ENCODE assay signal across 22 cellular contexts in the genomic region with DNA sequence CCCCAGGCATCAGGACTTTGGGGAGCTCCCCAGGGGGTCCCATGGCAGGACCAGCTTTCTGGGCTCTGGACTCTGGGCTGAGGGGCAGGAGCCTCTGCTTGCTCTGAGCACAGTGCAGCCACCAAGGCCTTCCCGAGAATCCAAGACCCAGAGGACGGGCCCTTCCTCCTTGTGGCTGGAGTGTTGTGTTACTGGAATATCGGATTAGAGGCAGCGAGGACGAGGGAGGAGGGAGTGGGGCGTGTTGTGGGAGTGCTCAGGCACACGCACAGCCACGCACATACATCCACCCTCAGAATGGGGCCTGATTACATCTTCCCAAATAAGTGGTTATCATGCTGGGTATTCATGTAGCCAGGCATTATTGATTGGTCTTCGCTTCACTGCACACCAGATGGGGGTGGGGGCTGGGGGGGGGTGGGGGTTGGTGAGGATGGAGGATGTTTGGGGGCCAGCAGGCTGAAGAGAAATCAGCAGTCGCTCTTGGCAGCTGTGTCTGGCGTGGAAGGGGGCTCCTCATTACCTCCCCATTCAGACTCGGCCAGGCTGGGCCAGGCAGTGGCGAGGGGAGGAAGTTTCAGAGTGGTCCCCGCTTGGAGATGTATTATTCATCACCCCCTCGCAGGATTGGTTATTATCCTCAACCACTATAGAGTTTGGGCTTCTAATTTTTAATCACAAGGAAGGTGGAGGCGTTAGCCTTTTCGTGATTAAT.
DNase-seq lines count a peak whose midpoint lies in the region; ATAC-seq and TF ChIP-seq lines count a peak whose summit lies in the region.
"Had no signal": no experiment of that assay in that cellular context is flagged by ENCODE, and none has a peak within 500 bp of the region (broad histone marks: within the 10 kb centered on the region; RNA-seq: fewer than 3 reads in every experiment).

No MANE protein-coding gene starts in this region.

- intact Hi-C loops in CD14-positive monocyte (cut with micrococcal nuclease): loop anchor here in 1 of 2 donors (5.0 kb wide), 1 partner anchor 164 kb away; no protein-coding TSS in a partner anchor

- peak overlapping the region; percentile 90 for H3K4me2 ChIP-seq in BLaER1

- no peaks in the 10 kb centered on the region for H3K9me3 ChIP-seq in BLaER1
- H3K9me3 ChIP-seq: ovary, SJCRH30 had no signal

- TF ChIP-seq CTCF in nephron progenitor cell (IDR thresholded peaks at IDR 0.05) (no peak), CD14-positive monocyte (IDR thresholded peaks at IDR 0.05) (no peak)

- DNase-seq in KBM-7 (peak; percentile 31), NCI-H82 treated with DMSO at 0.1 percent for 48 hours (lab: John Stamatoyannopoulos, UW; ENCODE audit: unreplicated experiment) (peak; percentile 83), nephron progenitor cell (no peak), CD14-positive monocyte (ENCODE audit: low spot score) (no peak)
- no peak for DNase-seq in activated CD8-positive, alpha-beta memory T cell treated with anti-CD3 and anti-CD28 coated beads, Interleukin-2, amount 50 U/mL, for 48 hours
- DNase-seq: activated CD4-positive, alpha-beta T cell treated with anti-CD3 and anti-CD28 coated beads for 4 hours; activated naive CD4-positive, alpha-beta T cell; activated T-cell treated with anti-CD3 and anti-CD28 coated beads, Interleukin-2, amount 50 U/mL, for 48 hours; CD4-positive, alpha-beta T cell; cortex of kidney; left ventricle myocardium superior; naive B cell; NCI-H1436 treated with DMSO at 0.1 percent for 48 hours; ovary; SJCRH30; stimulated activated CD4-positive, alpha-beta T cell treated with anti-CD3 and anti-CD28 coated beads, Interleukin-12 subunit alpha, Interleukin-12 subunit beta, amount 100 ng/mL, for 4 hours; stimulated activated CD4-positive, alpha-beta T cell treated with anti-CD3 and anti-CD28 coated beads, Interleukin-4, amount 100 ng/mL, for 24 hours; stimulated activated naive CD4-positive, alpha-beta T cell had no signal

- peak overlapping the region; percentile 85 for H3K27ac ChIP-seq in BLaER1
- H3K27ac ChIP-seq: SJCRH30 had no signal

- H3K36me3 Mint-ChIP-seq in nephron progenitor cell (ENCODE audit: low read depth) (no peaks in the 10 kb centered on the region), CD14-positive monocyte (no peaks in the 10 kb centered on the region)
- H3K36me3 Mint-ChIP-seq: IgD-negative memory B cell, naive B cell had no signal

- no peak overlapping the region for H3K4me3 ChIP-seq in BLaER1
- H3K4me3 ChIP-seq: ovary, SJCRH30 had no signal

- peaks cover 17% of the 10 kb centered on the region for H3K27me3 Mint-ChIP-seq in nephron progenitor cell (ENCODE audit: low read depth, poor library complexity)
- H3K27me3 Mint-ChIP-seq in CD14-positive monocyte (ENCODE audit: low read depth in 3 of 3): peaks cover 0 to 6% (median 6%) of the 10 kb centered on the region in 3 donors
- H3K27me3 Mint-ChIP-seq: CD4-positive, alpha-beta T cell had no signal

- H3K9me3 Mint-ChIP-seq in nephron progenitor cell (no peaks in the 10 kb centered on the region), CD14-positive monocyte (peaks cover 0 to 1% (median 0%) of the 10 kb centered on the region in 7 donors)
- H3K9me3 Mint-ChIP-seq: CD4-positive, alpha-beta T cell; IgD-negative memory B cell; naive B cell had no signal

- H3K4me1 Mint-ChIP-seq in nephron progenitor cell: peaks cover 59% of the 10 kb centered on the region
- H3K4me1 Mint-ChIP-seq in CD14-positive monocyte: peaks cover 17% of the 10 kb centered on the region

- H3K36me3 ChIP-seq in BLaER1: no peaks in the 10 kb centered on the region
- H3K36me3 ChIP-seq: ovary, SJCRH30 had no signal

- in situ Hi-C loops in KBM-7 (cut with MboI; ENCODE audit: low pct_unique_long_range_greater_than_20kb, low sequenced_read_pairs): no loop called here

- H3K27me3 ChIP-seq in BLaER1: no peaks in the 10 kb centered on the region
- H3K27me3 ChIP-seq: ovary, SJCRH30 had no signal

- no peaks in the 10 kb centered on the region for H4K20me1 ChIP-seq in BLaER1

- peaks cover 86% of the 10 kb centered on the region for H3K4me1 ChIP-seq in BLaER1

- H3K4me3 Mint-ChIP-seq in nephron progenitor cell (no peak overlapping the region), CD14-positive monocyte (no peak overlapping the region)
- H3K4me3 Mint-ChIP-seq: CD4-positive, alpha-beta T cell; IgD-negative memory B cell had no signal

- peak overlapping the region; percentile 57 for H3K27ac Mint-ChIP-seq in nephron progenitor cell
- H3K27ac Mint-ChIP-seq in CD14-positive monocyte: peak overlapping the region in 1 of 7 donors; percentile 10
- H3K27ac Mint-ChIP-seq: CD4-positive, alpha-beta T cell; IgD-negative memory B cell had no signal

- peak overlapping the region; percentile 71; the same call in 1 of the 2 replicates for H3K9ac ChIP-seq in BLaER1

- ATAC-seq in HG03457 (IDR thresholded peaks at IDR 0.05; ENCODE audit: unreplicated experiment): no peak
- ATAC-seq in GM21619 (IDR thresholded peaks at IDR 0.05; ENCODE audit: unreplicated experiment): no peak
- ATAC-seq: left ventricle myocardium superior had no signal

Comparison
In these comparisons a context has a peak if more than half of its experiments do, and no peak if none do; other contexts are left out.
1. DNase-seq: peak in KBM-7 (single experiment) and NCI-H82 treated with DMSO at 0.1 percent for 48 hours (single experiment); none in nephron progenitor cell (single experiment), activated CD8-positive, alpha-beta memory T cell treated with anti-CD3 and anti-CD28 coated beads, Interleukin-2, amount 50 U/mL, for 48 hours (single experiment) and CD14-positive monocyte (single experiment).